ENCODE assay signal across 1 cellular context in the genomic region with DNA sequence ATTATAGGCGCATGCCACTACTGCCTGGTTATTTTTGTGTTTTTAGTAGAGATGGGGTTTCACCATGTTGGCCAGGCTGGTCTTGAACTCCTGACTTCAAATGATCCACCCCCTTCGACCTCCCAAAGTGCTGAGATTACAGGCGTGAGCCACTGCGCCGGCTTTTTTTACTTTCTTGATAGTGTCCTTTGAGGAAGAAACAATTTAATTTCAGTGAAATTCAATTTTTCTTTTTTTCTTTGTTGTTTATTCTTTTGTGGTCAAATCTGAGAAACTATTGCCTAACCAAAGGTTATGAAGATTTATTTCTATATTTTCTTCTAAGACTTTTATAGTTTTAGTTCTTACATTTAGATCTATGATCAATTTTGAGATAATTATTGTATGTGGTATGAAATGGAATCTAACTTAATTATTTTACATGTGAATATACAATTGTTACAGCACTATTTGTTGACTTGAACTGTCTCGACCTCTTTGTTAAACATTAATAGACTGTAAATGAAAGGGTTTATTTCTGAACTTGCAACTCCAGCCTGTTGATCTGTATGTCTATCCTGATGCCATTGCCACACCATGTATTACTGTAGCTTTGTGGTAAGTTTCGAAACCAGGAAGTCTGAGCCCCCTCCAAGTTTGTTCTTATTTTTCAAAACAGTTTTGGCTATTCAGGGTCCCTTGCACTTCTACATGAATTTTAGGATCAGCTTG.
A peak's percentile ranks its signal among the peaks of the same experiment; 100 is the strongest.
TF ChIP-seq lines count a peak whose summit lies in the region.

No MANE protein-coding gene starts in this region.

TF ChIP-seq in HepG2, 621 proteins besides CTCF, POLR2A, EP300 and RAD21 (continued from another document):
- TF ChIP-seq, protein P1, sequence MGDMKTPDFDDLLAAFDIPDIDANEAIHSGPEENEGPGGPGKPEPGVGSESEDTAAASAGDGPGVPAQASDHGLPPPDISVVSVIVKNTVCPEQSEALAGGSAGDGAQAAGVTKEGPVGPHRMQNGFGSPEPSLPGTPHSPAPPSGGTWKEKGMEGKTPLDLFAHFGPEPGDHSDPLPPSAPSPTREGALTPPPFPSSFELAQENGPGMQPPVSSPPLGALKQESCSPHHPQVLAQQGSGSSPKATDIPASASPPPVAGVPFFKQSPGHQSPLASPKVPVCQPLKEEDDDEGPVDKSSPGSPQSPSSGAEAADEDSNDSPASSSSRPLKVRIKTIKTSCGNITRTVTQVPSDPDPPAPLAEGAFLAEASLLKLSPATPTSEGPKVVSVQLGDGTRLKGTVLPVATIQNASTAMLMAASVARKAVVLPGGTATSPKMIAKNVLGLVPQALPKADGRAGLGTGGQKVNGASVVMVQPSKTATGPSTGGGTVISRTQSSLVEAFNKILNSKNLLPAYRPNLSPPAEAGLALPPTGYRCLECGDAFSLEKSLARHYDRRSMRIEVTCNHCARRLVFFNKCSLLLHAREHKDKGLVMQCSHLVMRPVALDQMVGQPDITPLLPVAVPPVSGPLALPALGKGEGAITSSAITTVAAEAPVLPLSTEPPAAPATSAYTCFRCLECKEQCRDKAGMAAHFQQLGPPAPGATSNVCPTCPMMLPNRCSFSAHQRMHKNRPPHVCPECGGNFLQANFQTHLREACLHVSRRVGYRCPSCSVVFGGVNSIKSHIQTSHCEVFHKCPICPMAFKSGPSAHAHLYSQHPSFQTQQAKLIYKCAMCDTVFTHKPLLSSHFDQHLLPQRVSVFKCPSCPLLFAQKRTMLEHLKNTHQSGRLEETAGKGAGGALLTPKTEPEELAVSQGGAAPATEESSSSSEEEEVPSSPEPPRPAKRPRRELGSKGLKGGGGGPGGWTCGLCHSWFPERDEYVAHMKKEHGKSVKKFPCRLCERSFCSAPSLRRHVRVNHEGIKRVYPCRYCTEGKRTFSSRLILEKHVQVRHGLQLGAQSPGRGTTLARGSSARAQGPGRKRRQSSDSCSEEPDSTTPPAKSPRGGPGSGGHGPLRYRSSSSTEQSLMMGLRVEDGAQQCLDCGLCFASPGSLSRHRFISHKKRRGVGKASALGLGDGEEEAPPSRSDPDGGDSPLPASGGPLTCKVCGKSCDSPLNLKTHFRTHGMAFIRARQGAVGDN (CRISPR knock-in tag; IDR thresholded peaks at IDR 0.05): no peak
- TF ChIP-seq, protein P2, sequence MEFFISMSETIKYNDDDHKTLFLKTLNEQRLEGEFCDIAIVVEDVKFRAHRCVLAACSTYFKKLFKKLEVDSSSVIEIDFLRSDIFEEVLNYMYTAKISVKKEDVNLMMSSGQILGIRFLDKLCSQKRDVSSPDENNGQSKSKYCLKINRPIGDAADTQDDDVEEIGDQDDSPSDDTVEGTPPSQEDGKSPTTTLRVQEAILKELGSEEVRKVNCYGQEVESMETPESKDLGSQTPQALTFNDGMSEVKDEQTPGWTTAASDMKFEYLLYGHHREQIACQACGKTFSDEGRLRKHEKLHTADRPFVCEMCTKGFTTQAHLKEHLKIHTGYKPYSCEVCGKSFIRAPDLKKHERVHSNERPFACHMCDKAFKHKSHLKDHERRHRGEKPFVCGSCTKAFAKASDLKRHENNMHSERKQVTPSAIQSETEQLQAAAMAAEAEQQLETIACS (CRISPR knock-in tag; IDR thresholded peaks at IDR 0.05): no peak
- TF ChIP-seq NFE2L1 (CRISPR knock-in tag; IDR thresholded peaks at IDR 0.05; ENCODE audit: borderline replicate concordance): no peak
- TF ChIP-seq CEBPG (CRISPR knock-in tag; IDR thresholded peaks at IDR 0.05): peak; percentile 91
- TF ChIP-seq TBX2 (CRISPR knock-in tag; IDR thresholded peaks at IDR 0.05; ENCODE audit: borderline replicate concordance): 0 out of 2 replicates have a peak, but pooled peaks have one; percentile 24
- TF ChIP-seq, protein P3, sequence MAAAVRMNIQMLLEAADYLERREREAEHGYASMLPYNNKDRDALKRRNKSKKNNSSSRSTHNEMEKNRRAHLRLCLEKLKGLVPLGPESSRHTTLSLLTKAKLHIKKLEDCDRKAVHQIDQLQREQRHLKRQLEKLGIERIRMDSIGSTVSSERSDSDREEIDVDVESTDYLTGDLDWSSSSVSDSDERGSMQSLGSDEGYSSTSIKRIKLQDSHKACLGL (CRISPR knock-in tag; IDR thresholded peaks at IDR 0.05): no peak
- no peak for TF ChIP-seq TMF1 (CRISPR knock-in tag; IDR thresholded peaks at IDR 0.05; ENCODE audit: low read depth)
- TF ChIP-seq, protein P4, sequence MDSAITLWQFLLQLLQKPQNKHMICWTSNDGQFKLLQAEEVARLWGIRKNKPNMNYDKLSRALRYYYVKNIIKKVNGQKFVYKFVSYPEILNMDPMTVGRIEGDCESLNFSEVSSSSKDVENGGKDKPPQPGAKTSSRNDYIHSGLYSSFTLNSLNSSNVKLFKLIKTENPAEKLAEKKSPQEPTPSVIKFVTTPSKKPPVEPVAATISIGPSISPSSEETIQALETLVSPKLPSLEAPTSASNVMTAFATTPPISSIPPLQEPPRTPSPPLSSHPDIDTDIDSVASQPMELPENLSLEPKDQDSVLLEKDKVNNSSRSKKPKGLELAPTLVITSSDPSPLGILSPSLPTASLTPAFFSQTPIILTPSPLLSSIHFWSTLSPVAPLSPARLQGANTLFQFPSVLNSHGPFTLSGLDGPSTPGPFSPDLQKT (CRISPR knock-in tag; IDR thresholded peaks at IDR 0.05; ENCODE audit: borderline replicate concordance): no peak
- TF ChIP-seq NCOA2 (CRISPR knock-in tag; IDR thresholded peaks at IDR 0.05): peak; percentile 86
- TF ChIP-seq CCAR2 (optimal IDR thresholded peaks at IDR 0.05; ENCODE audit: low read depth, low read length): no peak
- TF ChIP-seq ZNF234 (CRISPR knock-in tag; conservative IDR thresholded peaks at IDR 0.05): no peak
- TF ChIP-seq ZNF746 (CRISPR knock-in tag; IDR thresholded peaks at IDR 0.05): no peak
- no peak for TF ChIP-seq SP1 (IDR thresholded peaks at IDR 0.05)
- TF ChIP-seq SP1 (CRISPR knock-in tag; IDR thresholded peaks at IDR 0.05): no peak
- TF ChIP-seq ZKSCAN5 (CRISPR knock-in tag; IDR thresholded peaks at IDR 0.05): no peak
- TF ChIP-seq TGIF2 (CRISPR knock-in tag; IDR thresholded peaks at IDR 0.05): 0 out of 2 replicates have a peak, but pooled peaks have one; percentile 25
- no peak; the same call in 1 of the 2 replicates for TF ChIP-seq RXRA (CRISPR knock-in tag; IDR thresholded peaks at IDR 0.05)
- no peak for TF ChIP-seq ZNF3 (CRISPR knock-in tag; IDR thresholded peaks at IDR 0.05)
- TF ChIP-seq MBNL3 (CRISPR knock-in tag; conservative IDR thresholded peaks at IDR 0.05): no peak
